12 cellular contexts compared by ENCODE assay signal in the genomic region with DNA sequence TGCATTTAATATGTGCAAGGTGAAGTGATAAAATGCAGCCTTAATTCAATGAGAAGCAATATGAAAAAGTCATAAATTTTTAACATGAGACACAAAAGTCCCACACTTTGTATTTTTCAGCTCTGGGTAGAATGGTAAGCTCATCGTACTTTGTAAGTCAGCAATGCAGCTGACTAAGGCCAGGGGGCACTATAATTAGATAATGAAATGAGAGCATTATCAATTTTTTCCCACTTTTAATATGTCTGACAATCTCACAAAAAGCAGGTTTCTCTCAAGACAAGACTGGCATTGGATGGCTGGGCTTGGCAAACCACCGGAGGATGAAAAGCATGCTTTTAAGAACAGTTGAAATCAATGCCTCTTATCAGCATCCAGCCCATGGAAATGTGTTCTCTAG.
A peak's percentile ranks its signal among the peaks of the same experiment; 100 is the strongest.
DNase-seq lines count a peak whose midpoint lies in the region; TF ChIP-seq lines count a peak whose summit lies in the region.
"Had no signal": no experiment of that assay in that cellular context is flagged by ENCODE, and none has a peak within 500 bp of the region (broad histone marks: within the 10 kb centered on the region; RNA-seq: fewer than 3 reads in every experiment).

No MANE protein-coding gene starts in this region.

- no peaks in the 10 kb centered on the region for H3K27me3 Mint-ChIP-seq in progenitor cell of endocrine pancreas
- H3K27me3 Mint-ChIP-seq: activated CD8-positive, alpha-beta memory T cell treated with anti-CD3 and anti-CD28 coated beads, Interleukin-2, amount 10 ng/mL, durations not matched to agents 7 days and 5 days had no signal

- H3K36me3 ChIP-seq in DOHH2 (ENCODE audit: control insufficient read depth, low read length), result no peaks in the 10 kb centered on the region
- H3K36me3 ChIP-seq in Loucy (ENCODE audit: insufficient read depth, low read length), result no peaks in the 10 kb centered on the region

- H3K79me2 ChIP-seq in DOHH2 (ENCODE audit: control insufficient read depth, low read length) (no peaks in the 10 kb centered on the region), Loucy (ENCODE audit: insufficient read depth, low read length) (no peaks in the 10 kb centered on the region)

- H3K4me3 Mint-ChIP-seq in progenitor cell of endocrine pancreas (ENCODE audit: low read depth), result no peak overlapping the region
- H3K4me3 Mint-ChIP-seq: activated CD8-positive, alpha-beta memory T cell treated with anti-CD3 and anti-CD28 coated beads, Interleukin-2, amount 10 ng/mL, durations not matched to agents 7 days and 5 days; brain had no signal

- no peaks in the 10 kb centered on the region for H4K20me1 ChIP-seq in DOHH2 (ENCODE audit: control insufficient read depth, insufficient read depth, low read depth, low read length)
- no peaks in the 10 kb centered on the region for H4K20me1 ChIP-seq in Loucy (ENCODE audit: insufficient read depth, low read length, poor library complexity, severe bottlenecking)

- H3F3A ChIP-seq in DOHH2 (ENCODE audit: control insufficient read depth, insufficient read depth), result no peaks in the 10 kb centered on the region
- no peaks in the 10 kb centered on the region for H3F3A ChIP-seq in Loucy (ENCODE audit: low read depth)

- no peak for DNase-seq in epithelial cell of esophagus (ENCODE audit: low read depth)
- no peak for DNase-seq in progenitor cell of endocrine pancreas (ENCODE audit: low spot score, unreplicated experiment)
- DNase-seq in cerebellar nuclear complex (lab: John Stamatoyannopoulos, UW), result no peak
- DNase-seq in NCI-H1092 treated with DMSO at 0.1 percent for 48 hours (lab: John Stamatoyannopoulos, UW), result no peak
- no peak for DNase-seq in central memory CD4-positive, alpha-beta T cell
- DNase-seq: activated CD8-positive, alpha-beta memory T cell treated with anti-CD3 and anti-CD28 coated beads, Interleukin-2, amount 10 ng/mL, durations not matched to agents 7 days and 5 days; left cardiac atrium; NCI-H2171; stimulated activated naive CD8-positive, alpha-beta T cell treated with anti-CD3 and anti-CD28 coated beads, Interleukin-15, Interleukin-2, amounts not matched to agents 100 U/mL and 50 U/mL, for 24 hours had no signal

- no peaks in the 10 kb centered on the region for H3K9me3 ChIP-seq in DOHH2 (ENCODE audit: control insufficient read depth, insufficient read depth, low read length)
- H3K9me3 ChIP-seq in Loucy (ENCODE audit: insufficient read depth, low read depth, low read length), result no peaks in the 10 kb centered on the region

- H3K9me2 ChIP-seq in DOHH2 (replicated peaks; ENCODE audit: control insufficient read depth, low read length) (no peaks in the 10 kb centered on the region), Loucy (replicated peaks; ENCODE audit: low read depth, low read length) (no peaks in the 10 kb centered on the region)

- no peak overlapping the region for H3K27ac ChIP-seq in DOHH2 (ENCODE audit: low read depth, low read length)

- H3K36me3 Mint-ChIP-seq in progenitor cell of endocrine pancreas (ENCODE audit: insufficient read depth), result no peaks in the 10 kb centered on the region
- H3K36me3 Mint-ChIP-seq: brain had no signal

- no peaks in the 10 kb centered on the region for H3K9me3 Mint-ChIP-seq in progenitor cell of endocrine pancreas (ENCODE audit: low read depth)

- TF ChIP-seq CTCF in DOHH2 (IDR thresholded peaks at IDR 0.05; ENCODE audit: low read depth, low read length, poor library complexity, severe bottlenecking), result peak; percentile 33
- peak; percentile 51 for TF ChIP-seq CTCF in Loucy (conservative IDR thresholded peaks at IDR 0.05; ENCODE audit: low read length)
- peak; percentile 18 for TF ChIP-seq CTCF in epithelial cell of esophagus (IDR thresholded peaks at IDR 0.05; ENCODE audit: insufficient read depth, low read depth, low read length, missing control alignments)
- peak; percentile 50 for TF ChIP-seq CTCF in progenitor cell of endocrine pancreas (IDR thresholded peaks at IDR 0.05; ENCODE audit: unreplicated experiment)

- no peak overlapping the region for H3K4me3 ChIP-seq in DOHH2 (ENCODE audit: low read length)
- H3K4me3 ChIP-seq in Loucy (ENCODE audit: low read length, poor library complexity, severe bottlenecking), result no peak overlapping the region
- H3K4me3 ChIP-seq in epithelial cell of esophagus (ENCODE audit: low read length), result no peak overlapping the region

- H3K27ac Mint-ChIP-seq in progenitor cell of endocrine pancreas, result no peak overlapping the region
- H3K27ac Mint-ChIP-seq: activated CD8-positive, alpha-beta memory T cell treated with anti-CD3 and anti-CD28 coated beads, Interleukin-2, amount 10 ng/mL, durations not matched to agents 7 days and 5 days; brain had no signal

- H3K27me3 ChIP-seq in DOHH2 (ENCODE audit: control insufficient read depth, low read length), result no peaks in the 10 kb centered on the region
- no peaks in the 10 kb centered on the region for H3K27me3 ChIP-seq in Loucy (ENCODE audit: insufficient read depth, low read length, poor library complexity, severe bottlenecking)

- H3K9ac ChIP-seq in Loucy (ENCODE audit: low read depth, low read length, poor library complexity, severe bottlenecking), result no peak overlapping the region

- peaks cover 9% of the 10 kb centered on the region for H3K4me1 Mint-ChIP-seq in progenitor cell of endocrine pancreas (ENCODE audit: low read depth)
- H3K4me1 Mint-ChIP-seq: brain had no signal

- H3K4me2 ChIP-seq in DOHH2 (ENCODE audit: low read length) (no peak overlapping the region), Loucy (ENCODE audit: low read depth, low read length, poor library complexity, severe bottlenecking) (no peak overlapping the region)

- no peak overlapping the region for H2AFZ ChIP-seq in Loucy (ENCODE audit: low read length)

- H3K4me1 ChIP-seq in DOHH2 (ENCODE audit: control insufficient read depth, low read length), result no peaks in the 10 kb centered on the region
- H3K4me1 ChIP-seq in Loucy (ENCODE audit: insufficient read depth, low read length, poor library complexity, severe bottlenecking), result peaks cover 17% of the 10 kb centered on the region
